8 cellular contexts compared by ENCODE assay signal in the genomic region with DNA sequence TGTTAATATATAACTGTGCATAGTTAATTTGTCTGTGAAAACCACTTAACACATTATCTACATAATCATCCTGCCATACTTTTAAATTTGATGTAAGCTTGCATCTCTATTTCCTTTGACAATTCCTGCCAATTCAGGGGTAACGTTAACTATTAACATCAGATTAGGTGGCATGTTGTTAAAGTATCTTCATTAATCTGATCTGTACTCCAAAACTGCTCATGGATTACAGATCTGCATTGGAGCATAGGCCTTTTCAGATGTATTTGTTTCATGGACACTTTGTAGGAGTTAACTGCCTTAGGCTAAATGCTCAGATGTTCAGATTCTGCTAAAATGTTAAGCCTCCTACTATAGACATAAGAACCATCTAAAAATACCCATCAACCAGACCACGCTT. TPM values are rescaled to one million over a fixed set of nuclear protein-coding genes. Genes with fewer than 3 reads are reported as not detected.
A peak's percentile ranks its signal among the peaks of the same experiment; 100 is the strongest.
DNase-seq lines count a peak whose midpoint lies in the region; ATAC-seq, FAIRE-seq and TF ChIP-seq lines count a peak whose summit lies in the region.
"Had no signal": no experiment of that assay in that cellular context is flagged by ENCODE, and none has a peak within 500 bp of the region (broad histone marks: within the 10 kb centered on the region; RNA-seq: fewer than 3 reads in every experiment).

No MANE protein-coding gene starts in this region.

- TF ChIP-seq EP300 in GM12878 (IDR thresholded peaks at IDR 0.05; ENCODE audit: borderline replicate concordance in 1 of 2, control insufficient read depth in 1 of 2, low read depth in 2 of 2, low read length in 2 of 2) = no peak

- TF ChIP-seq CTCF in DND-41 (IDR thresholded peaks at IDR 0.05; ENCODE audit: borderline replicate concordance, extremely low read depth, low read length, poor library complexity, severe bottlenecking) (no peak), KMS-11 (conservative IDR thresholded peaks at IDR 0.05; ENCODE audit: low read depth, low read length) (no peak), GM12878 (IDR thresholded peaks at IDR 0.05 in 2 of 3, conservative IDR thresholded peaks at IDR 0.05 in 1 of 3; ENCODE audit: control insufficient read depth in 2 of 3, extremely low read depth in 1 of 3, insufficient read depth in 1 of 3, low read depth in 3 of 3, low read length in 3 of 3) (no peak), neural crest cell (conservative IDR thresholded peaks at IDR 0.05) (no peak)

- no peak for FAIRE-seq in GM12878 (lab: Jason Lieb, UNC)

- TF ChIP-seq POLR2A in GM12878 (IDR thresholded peaks at IDR 0.05; ENCODE audit: low read depth, low read length) = no peak

- SMC1A ChIA-PET in GM12878 (lab: Charles Lee; ENCODE audit: uncharacterized antibody, unreplicated experiment) = interaction anchor here (1.1 to 2.3 kb wide), 3 partner anchors 21 to 81 kb away, joined by 3 to 7 read pairs (median 3); no protein-coding TSS in a partner anchor

- peaks cover 38% of the 10 kb centered on the region for H3K36me3 Mint-ChIP-seq in neural crest cell (ENCODE audit: low read depth)

- no peak for ATAC-seq in DND-41 (ENCODE audit: insufficient read depth, low read depth)
- no peak for ATAC-seq in GM12878
- no peak for ATAC-seq in GM18868 (IDR thresholded peaks at IDR 0.05; ENCODE audit: unreplicated experiment)

- H3K4me2 ChIP-seq in DND-41 (ENCODE audit: insufficient read depth, low read length) (peak overlapping the region; percentile 81; the same call in 1 of the 2 replicates), KMS-11 (peak overlapping the region; percentile 94), GM12878 (ENCODE audit: control insufficient read depth, insufficient read depth) (peak overlapping the region; percentile 79)

- no peaks in the 10 kb centered on the region for H3K9me3 ChIP-seq in DND-41 (ENCODE audit: insufficient read depth, low read length, severe bottlenecking)
- H3K9me3 ChIP-seq in GM12878 (replicated peaks; ENCODE audit: control insufficient read depth, insufficient read depth, low read length) = no peaks in the 10 kb centered on the region

- peak overlapping the region; percentile 99 for H3K4me3 Mint-ChIP-seq in neural crest cell

- peak overlapping the region; percentile 8 to 68; a peak in 2 of 4 replicates for H3K4me3 ChIP-seq in DND-41 (ENCODE audit: low read depth in 1 of 2, low read length in 2 of 2)
- no peak overlapping the region for H3K4me3 ChIP-seq in KMS-11 (IDR thresholded peaks at IDR 0.05; ENCODE audit: insufficient read depth, low read depth, low read length)
- peak overlapping the region; percentile 82 for H3K4me3 ChIP-seq in GM12878

- peaks cover 5% of the 10 kb centered on the region for H3K27me3 Mint-ChIP-seq in neural crest cell (ENCODE audit: low read depth)

- H3K9me3 Mint-ChIP-seq in neural crest cell = no peaks in the 10 kb centered on the region

- H3K4me1 Mint-ChIP-seq in neural crest cell = peaks cover 47% of the 10 kb centered on the region

- no peaks in the 10 kb centered on the region for H3K27me3 ChIP-seq in DND-41 (ENCODE audit: insufficient read depth, low read length, poor library complexity)
- no peaks in the 10 kb centered on the region for H3K27me3 ChIP-seq in KMS-11 (ENCODE audit: insufficient read depth, low read depth)
- no peaks in the 10 kb centered on the region for H3K27me3 ChIP-seq in GM12878 (replicated peaks in 1 of 2; ENCODE audit: control insufficient read depth in 2 of 2, insufficient read depth in 2 of 2, low read length in 1 of 2)

- H3K27ac ChIP-seq in DND-41 (ENCODE audit: low read length) (no peak overlapping the region), KMS-11 (no peak overlapping the region; the same call in 1 of the 2 replicates), GM12878 (ENCODE audit: control insufficient read depth, insufficient read depth) (no peak overlapping the region)

- CTCF ChIA-PET in GM12878 (lab: Yijun Ruan, JAX) = interaction anchor here (1.1 to 5.8 kb wide), 4 partner anchors 76 to 144 kb away, joined by 3 to 31 read pairs (median 6); no protein-coding TSS in a partner anchor

- H3K4me1 ChIP-seq in DND-41 (ENCODE audit: insufficient read depth, low read length) (peaks cover 39% of the 10 kb centered on the region), KMS-11 (ENCODE audit: low read depth, poor library complexity, severe bottlenecking) (peaks cover 24% of the 10 kb centered on the region), GM12878 (ENCODE audit: control insufficient read depth, insufficient read depth, low read length) (peaks cover 5% of the 10 kb centered on the region)

- RAD21 ChIA-PET in GM12878 (lab: Charles Lee; ENCODE audit: unreplicated experiment) = no interaction called here

- H3K36me3 ChIP-seq in DND-41 (ENCODE audit: insufficient read depth, low read length) = peaks cover 64% of the 10 kb centered on the region
- peaks cover 31% of the 10 kb centered on the region for H3K36me3 ChIP-seq in KMS-11 (ENCODE audit: insufficient read depth)
- peaks cover 7 to 38% of the 10 kb centered on the region in 2 experiments for H3K36me3 ChIP-seq in GM12878 (ENCODE audit: control insufficient read depth in 2 of 2, insufficient read depth in 2 of 2, low read length in 1 of 2)

- no peak for TF ChIP-seq RAD21 in GM12878 (IDR thresholded peaks at IDR 0.05; ENCODE audit: insufficient read depth, low read depth, low read length)

- no peak overlapping the region for H3K27ac Mint-ChIP-seq in neural crest cell (ENCODE audit: unreplicated experiment)

- in situ Hi-C loops in GM12878 (cut with MboI) = no loop called here

- H3K9ac ChIP-seq in DND-41 (ENCODE audit: low read depth, low read length) = peak overlapping the region; percentile 81; the same call in 1 of the 2 replicates
- H3K9ac ChIP-seq in KMS-11 = no peak overlapping the region
- peak overlapping the region; percentile 12; the same call in 1 of the 2 replicates for H3K9ac ChIP-seq in GM12878 (ENCODE audit: control insufficient read depth, insufficient read depth, low read length)

- no peak overlapping the region for H2AFZ ChIP-seq in DND-41 (ENCODE audit: low read depth, low read length)
- H2AFZ ChIP-seq in KMS-11 (ENCODE audit: low read depth) = no peak overlapping the region
- no peak overlapping the region for H2AFZ ChIP-seq in GM12878 (ENCODE audit: control insufficient read depth, low read depth, low read length)

- intact Hi-C loops in GM12878 (cut with micrococcal nuclease; ENCODE audit: unreplicated experiment) = no loop called here

- H4K20me1 ChIP-seq in DND-41 (ENCODE audit: insufficient read depth, low read length) = peaks cover 27% of the 10 kb centered on the region; the same call in 1 of the 2 replicates
- H4K20me1 ChIP-seq in KMS-11 (ENCODE audit: insufficient read depth) = peaks cover 15% of the 10 kb centered on the region
- no peaks in the 10 kb centered on the region for H4K20me1 ChIP-seq in GM12878 (ENCODE audit: control insufficient read depth, insufficient read depth)

- BruUV-seq in GM12878 (replicated peaks; lab: Mats Ljungman, UMichigan) = no TSS peak

- WGBS in GM12878 (ENCODE audit: insufficient coverage, insufficient replicate concordance, low lambda C conversion rate, missing lambda C conversion rate) = 0% methylated on average over 2 of the region's 2 CpGs

- POLR2A ChIA-PET in GM12878 (lab: Charles Lee) = interaction anchor here (1.1 to 1.3 kb wide), 2 partner anchors 77 to 144 kb away, joined by 3 to 4 read pairs; no protein-coding TSS in a partner anchor

- DNase-seq in DND-41 = no peak
- DNase-seq in GM12878 (ENCODE audit: low read depth, low spot score) = no peak
- DNase-seq in neural crest cell (ENCODE audit: low read depth, low spot score) = no peak
- DNase-seq in HuH-7.5 (ENCODE audit: low spot score) = no peak
- DNase-seq in iPS-NIHi11 (ENCODE audit: low spot score) = no peak
- DNase-seq: Kasumi-1 had no signal

- H3K79me2 ChIP-seq in DND-41 (ENCODE audit: insufficient read depth, low read length) (peaks cover 42% of the 10 kb centered on the region), KMS-11 (ENCODE audit: insufficient read depth, low read depth) (peaks cover 36% of the 10 kb centered on the region), GM12878 (ENCODE audit: control insufficient read depth, insufficient read depth, low read length) (peaks cover 47% of the 10 kb centered on the region)

RNA-seq across cellular contexts. Expression of a gene that starts 3.1 kb away (rescaled TPM):
- total RNA-seq in GM12878 (2013; cell fraction: nucleolus; rRNA removed) = 490 and 506 TPM in 2 replicates
- total RNA-seq in GM12878 (2014; rRNA removed) (3,197 and 3,577 TPM in 2 replicates), GM12878 (2014; rRNA removed; fragmentation: Illumina TruSeq; extraction: Trizol) (3,329 and 3,354 TPM in 2 replicates), GM12878 (2021) (3,715 and 3,807 TPM in 2 replicates), neural crest cell (2,517 and 2,603 TPM in 2 replicates)
- 2,549 TPM for polyA plus RNA-seq in GM12878 (2011; ENCODE audit: low read depth)
- polyA plus RNA-seq in GM12878 (2011; rRNA removed) (3,325 and 4,870 TPM in 2 replicates), GM12878 (2014; fragmentation: Illumina TruSeq; extraction: Trizol) (4,298 and 5,036 TPM in 2 replicates), GM12878 (2014; fragmentation: Nextera tagmentation; extraction: Ambion mirVana) (1,000 to 10,000 TPM; 6,611 to 6,951 TPM), GM12878 (2014; rRNA removed) (3,277 and 3,737 TPM in 2 replicates), GM12878 (2016; fragmentation: Nextera tagmentation; extraction: Ambion mirVana) (1,000 to 10,000 TPM; 2,159 to 2,239 TPM)
- polyA plus RNA-seq in GM12878 (2011; cell fraction: cytosol; rRNA removed) = 1,951 and 1,979 TPM in 2 replicates
- polyA plus RNA-seq in GM12878 (2011; cell fraction: nucleus; rRNA removed) = 758 and 1,020 TPM in 2 replicates
- polyA plus RNA-seq in GM12878 (2012) = 3,764 and 4,705 TPM in 2 replicates
- 1,308 and 1,402 TPM in 2 replicates for polyA minus RNA-seq in GM12878 (2011; rRNA and poly(A)+ RNA removed)
- 282 and 356 TPM in 2 replicates for polyA minus RNA-seq in GM12878 (2011; cell fraction: cytosol; rRNA and poly(A)+ RNA removed)
- 205 and 290 TPM in 2 replicates for polyA minus RNA-seq in GM12878 (2011; cell fraction: nucleus; rRNA and poly(A)+ RNA removed)

RNA-seq across cellular contexts. Expression of a gene that starts 31.9 kb away (rescaled TPM):
- 8.0 and 10.1 TPM in 2 replicates for total RNA-seq in GM12878 (2013; cell fraction: nucleolus; rRNA removed)
- total RNA-seq in GM12878 (2014; rRNA removed) (2.7 and 3.4 TPM in 2 replicates), GM12878 (2014; rRNA removed; fragmentation: Illumina TruSeq; extraction: Trizol) (2.4 and 2.9 TPM in 2 replicates), GM12878 (2021) (2.3 and 3.1 TPM in 2 replicates), neural crest cell (5.3 and 5.6 TPM in 2 replicates)
- 1.1 TPM for polyA plus RNA-seq in GM12878 (2011; ENCODE audit: low read depth)
- polyA plus RNA-seq in GM12878 (2011; rRNA removed) (3.1 and 3.3 TPM in 2 replicates), GM12878 (2014; fragmentation: Illumina TruSeq; extraction: Trizol) (2.5 and 3.8 TPM in 2 replicates), GM12878 (2014; fragmentation: Nextera tagmentation; extraction: Ambion mirVana) (under 1 TPM; 0.07 to 0.08 TPM), GM12878 (2014; rRNA removed) (1.3 and 2.0 TPM in 2 replicates), GM12878 (2016; fragmentation: Nextera tagmentation; extraction: Ambion mirVana) (1 to 10 TPM; 1.3 to 1.6 TPM)
- 2.9 and 3.0 TPM in 2 replicates for polyA plus RNA-seq in GM12878 (2011; cell fraction: cytosol; rRNA removed)
- 2.1 and 2.4 TPM in 2 replicates for polyA plus RNA-seq in GM12878 (2011; cell fraction: nucleus; rRNA removed)
- 1.1 and 1.5 TPM in 2 replicates for polyA plus RNA-seq in GM12878 (2012)
- polyA minus RNA-seq in GM12878 (2011; rRNA and poly(A)+ RNA removed) = 11.0 and 11.5 TPM in 2 replicates
- polyA minus RNA-seq in GM12878 (2011; cell fraction: cytosol; rRNA and poly(A)+ RNA removed) = 2.9 and 3.6 TPM in 2 replicates
- polyA minus RNA-seq in GM12878 (2011; cell fraction: nucleus; rRNA and poly(A)+ RNA removed) = 1.8 and 2.4 TPM in 2 replicates
